In genomic region chr10:123578721-123579120, GRCh38 we compare ENCODE assay signal across 25 cellular contexts.
"Had no signal": no experiment of that assay in that cellular context is flagged by ENCODE, and none has a peak within 500 bp of the region (broad histone marks: within the 10 kb centered on the region; RNA-seq: fewer than 3 reads in every experiment).

No MANE protein-coding gene starts in this region.

- ATAC-seq: HepG2 had no signal

- H3K36me3 ChIP-seq: MG63, SJSA1 had no signal

- H3K4me3 ChIP-seq: MG63, SJSA1, SK-N-MC had no signal

- FAIRE-seq: HepG2, RCC 7860 had no signal

- DNase-seq: IMR-90, Karpas-422, KG1, MG63, NCI-H1092, NCI-H1105 treated with DMSO at 0.1 percent for 48 hours, NCI-H1417 treated with DMSO at 0.1 percent for 48 hours, NCI-H146, NCI-H187, NCI-H2029, NCI-H2081 treated with DMSO at 0.1 percent for 48 hours, NCI-H2171, NCI-H226, NCI-H446, NCI-H510A, NCI-H524 treated with DMSO at 0.1 percent for 48 hours, NCI-H69, NCI-H774, Right ventricle myocardium superior, RPMI8226, SIG-M5 had no signal
